1 cellular context compared by ENCODE assay signal in the genomic region with DNA sequence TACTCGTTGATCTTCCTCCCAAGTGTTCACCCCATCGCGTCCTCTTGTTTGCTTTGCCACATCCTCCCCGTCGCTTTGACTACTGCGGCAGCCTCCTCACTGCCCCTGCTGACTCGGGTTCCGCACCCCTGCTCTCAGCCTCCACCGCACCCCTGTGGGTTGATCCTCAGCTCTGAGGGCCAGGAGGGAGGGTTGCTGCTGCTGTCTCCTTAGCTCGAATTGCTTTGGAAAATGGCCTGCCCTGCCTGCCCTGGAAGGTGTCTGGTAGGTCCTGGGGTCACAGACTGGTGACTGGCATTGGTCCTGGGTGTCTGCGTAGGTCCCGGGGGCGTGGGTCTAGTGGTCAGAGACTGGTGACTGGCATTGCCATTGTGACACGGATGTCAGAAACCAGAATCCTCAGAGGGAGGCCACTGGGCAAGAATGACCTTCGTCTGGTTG.
TF ChIP-seq lines count a peak whose summit lies in the region.

No MANE protein-coding gene starts in this region.

TF ChIP-seq in WTC11, 78 proteins besides CTCF, POLR2A, EP300 and RAD21 (continued from another document):
- TF ChIP-seq, protein P1, sequence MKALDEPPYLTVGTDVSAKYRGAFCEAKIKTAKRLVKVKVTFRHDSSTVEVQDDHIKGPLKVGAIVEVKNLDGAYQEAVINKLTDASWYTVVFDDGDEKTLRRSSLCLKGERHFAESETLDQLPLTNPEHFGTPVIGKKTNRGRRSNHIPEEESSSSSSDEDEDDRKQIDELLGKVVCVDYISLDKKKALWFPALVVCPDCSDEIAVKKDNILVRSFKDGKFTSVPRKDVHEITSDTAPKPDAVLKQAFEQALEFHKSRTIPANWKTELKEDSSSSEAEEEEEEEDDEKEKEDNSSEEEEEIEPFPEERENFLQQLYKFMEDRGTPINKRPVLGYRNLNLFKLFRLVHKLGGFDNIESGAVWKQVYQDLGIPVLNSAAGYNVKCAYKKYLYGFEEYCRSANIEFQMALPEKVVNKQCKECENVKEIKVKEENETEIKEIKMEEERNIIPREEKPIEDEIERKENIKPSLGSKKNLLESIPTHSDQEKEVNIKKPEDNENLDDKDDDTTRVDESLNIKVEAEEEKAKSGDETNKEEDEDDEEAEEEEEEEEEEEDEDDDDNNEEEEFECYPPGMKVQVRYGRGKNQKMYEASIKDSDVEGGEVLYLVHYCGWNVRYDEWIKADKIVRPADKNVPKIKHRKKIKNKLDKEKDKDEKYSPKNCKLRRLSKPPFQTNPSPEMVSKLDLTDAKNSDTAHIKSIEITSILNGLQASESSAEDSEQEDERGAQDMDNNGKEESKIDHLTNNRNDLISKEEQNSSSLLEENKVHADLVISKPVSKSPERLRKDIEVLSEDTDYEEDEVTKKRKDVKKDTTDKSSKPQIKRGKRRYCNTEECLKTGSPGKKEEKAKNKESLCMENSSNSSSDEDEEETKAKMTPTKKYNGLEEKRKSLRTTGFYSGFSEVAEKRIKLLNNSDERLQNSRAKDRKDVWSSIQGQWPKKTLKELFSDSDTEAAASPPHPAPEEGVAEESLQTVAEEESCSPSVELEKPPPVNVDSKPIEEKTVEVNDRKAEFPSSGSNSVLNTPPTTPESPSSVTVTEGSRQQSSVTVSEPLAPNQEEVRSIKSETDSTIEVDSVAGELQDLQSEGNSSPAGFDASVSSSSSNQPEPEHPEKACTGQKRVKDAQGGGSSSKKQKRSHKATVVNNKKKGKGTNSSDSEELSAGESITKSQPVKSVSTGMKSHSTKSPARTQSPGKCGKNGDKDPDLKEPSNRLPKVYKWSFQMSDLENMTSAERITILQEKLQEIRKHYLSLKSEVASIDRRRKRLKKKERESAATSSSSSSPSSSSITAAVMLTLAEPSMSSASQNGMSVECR (CRISPR knock-in tag; IDR thresholded peaks at IDR 0.05; ENCODE audit: borderline replicate concordance), result no peak
- TF ChIP-seq, protein P2, sequence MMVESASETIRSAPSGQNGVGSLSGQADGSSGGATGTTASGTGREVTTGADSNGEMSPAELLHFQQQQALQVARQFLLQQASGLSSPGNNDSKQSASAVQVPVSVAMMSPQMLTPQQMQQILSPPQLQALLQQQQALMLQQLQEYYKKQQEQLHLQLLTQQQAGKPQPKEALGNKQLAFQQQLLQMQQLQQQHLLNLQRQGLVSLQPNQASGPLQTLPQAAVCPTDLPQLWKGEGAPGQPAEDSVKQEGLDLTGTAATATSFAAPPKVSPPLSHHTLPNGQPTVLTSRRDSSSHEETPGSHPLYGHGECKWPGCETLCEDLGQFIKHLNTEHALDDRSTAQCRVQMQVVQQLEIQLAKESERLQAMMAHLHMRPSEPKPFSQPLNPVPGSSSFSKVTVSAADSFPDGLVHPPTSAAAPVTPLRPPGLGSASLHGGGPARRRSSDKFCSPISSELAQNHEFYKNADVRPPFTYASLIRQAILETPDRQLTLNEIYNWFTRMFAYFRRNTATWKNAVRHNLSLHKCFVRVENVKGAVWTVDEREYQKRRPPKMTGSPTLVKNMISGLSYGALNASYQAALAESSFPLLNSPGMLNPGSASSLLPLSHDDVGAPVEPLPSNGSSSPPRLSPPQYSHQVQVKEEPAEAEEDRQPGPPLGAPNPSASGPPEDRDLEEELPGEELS (CRISPR knock-in tag; IDR thresholded peaks at IDR 0.05), result no peak
- TF ChIP-seq ZNF423 (CRISPR knock-in tag; IDR thresholded peaks at IDR 0.05), result no peak
- TF ChIP-seq ZBTB21 (CRISPR knock-in tag; IDR thresholded peaks at IDR 0.05; ENCODE audit: borderline replicate concordance), result no peak
- no peak for TF ChIP-seq JAZF1 (CRISPR knock-in tag; IDR thresholded peaks at IDR 0.05)
- TF ChIP-seq ZNF138 (CRISPR knock-in tag; conservative IDR thresholded peaks at IDR 0.05), result no peak
- TF ChIP-seq IRF2 (CRISPR knock-in tag; IDR thresholded peaks at IDR 0.05; ENCODE audit: borderline replicate concordance, low read depth), result no peak
- TF ChIP-seq, protein P3, sequence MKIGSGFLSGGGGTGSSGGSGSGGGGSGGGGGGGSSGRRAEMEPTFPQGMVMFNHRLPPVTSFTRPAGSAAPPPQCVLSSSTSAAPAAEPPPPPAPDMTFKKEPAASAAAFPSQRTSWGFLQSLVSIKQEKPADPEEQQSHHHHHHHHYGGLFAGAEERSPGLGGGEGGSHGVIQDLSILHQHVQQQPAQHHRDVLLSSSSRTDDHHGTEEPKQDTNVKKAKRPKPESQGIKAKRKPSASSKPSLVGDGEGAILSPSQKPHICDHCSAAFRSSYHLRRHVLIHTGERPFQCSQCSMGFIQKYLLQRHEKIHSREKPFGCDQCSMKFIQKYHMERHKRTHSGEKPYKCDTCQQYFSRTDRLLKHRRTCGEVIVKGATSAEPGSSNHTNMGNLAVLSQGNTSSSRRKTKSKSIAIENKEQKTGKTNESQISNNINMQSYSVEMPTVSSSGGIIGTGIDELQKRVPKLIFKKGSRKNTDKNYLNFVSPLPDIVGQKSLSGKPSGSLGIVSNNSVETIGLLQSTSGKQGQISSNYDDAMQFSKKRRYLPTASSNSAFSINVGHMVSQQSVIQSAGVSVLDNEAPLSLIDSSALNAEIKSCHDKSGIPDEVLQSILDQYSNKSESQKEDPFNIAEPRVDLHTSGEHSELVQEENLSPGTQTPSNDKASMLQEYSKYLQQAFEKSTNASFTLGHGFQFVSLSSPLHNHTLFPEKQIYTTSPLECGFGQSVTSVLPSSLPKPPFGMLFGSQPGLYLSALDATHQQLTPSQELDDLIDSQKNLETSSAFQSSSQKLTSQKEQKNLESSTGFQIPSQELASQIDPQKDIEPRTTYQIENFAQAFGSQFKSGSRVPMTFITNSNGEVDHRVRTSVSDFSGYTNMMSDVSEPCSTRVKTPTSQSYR (CRISPR knock-in tag; IDR thresholded peaks at IDR 0.05), result no peak
- TF ChIP-seq ESRRA (CRISPR knock-in tag; IDR thresholded peaks at IDR 0.05; ENCODE audit: borderline replicate concordance), result no peak
- TF ChIP-seq, protein P4, sequence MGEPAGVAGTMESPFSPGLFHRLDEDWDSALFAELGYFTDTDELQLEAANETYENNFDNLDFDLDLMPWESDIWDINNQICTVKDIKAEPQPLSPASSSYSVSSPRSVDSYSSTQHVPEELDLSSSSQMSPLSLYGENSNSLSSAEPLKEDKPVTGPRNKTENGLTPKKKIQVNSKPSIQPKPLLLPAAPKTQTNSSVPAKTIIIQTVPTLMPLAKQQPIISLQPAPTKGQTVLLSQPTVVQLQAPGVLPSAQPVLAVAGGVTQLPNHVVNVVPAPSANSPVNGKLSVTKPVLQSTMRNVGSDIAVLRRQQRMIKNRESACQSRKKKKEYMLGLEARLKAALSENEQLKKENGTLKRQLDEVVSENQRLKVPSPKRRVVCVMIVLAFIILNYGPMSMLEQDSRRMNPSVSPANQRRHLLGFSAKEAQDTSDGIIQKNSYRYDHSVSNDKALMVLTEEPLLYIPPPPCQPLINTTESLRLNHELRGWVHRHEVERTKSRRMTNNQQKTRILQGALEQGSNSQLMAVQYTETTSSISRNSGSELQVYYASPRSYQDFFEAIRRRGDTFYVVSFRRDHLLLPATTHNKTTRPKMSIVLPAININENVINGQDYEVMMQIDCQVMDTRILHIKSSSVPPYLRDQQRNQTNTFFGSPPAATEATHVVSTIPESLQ (CRISPR knock-in tag; IDR thresholded peaks at IDR 0.05), result no peak
- TF ChIP-seq SMAD3 (CRISPR knock-in tag; IDR thresholded peaks at IDR 0.05; ENCODE audit: borderline replicate concordance), result no peak
- TF ChIP-seq, protein P5, sequence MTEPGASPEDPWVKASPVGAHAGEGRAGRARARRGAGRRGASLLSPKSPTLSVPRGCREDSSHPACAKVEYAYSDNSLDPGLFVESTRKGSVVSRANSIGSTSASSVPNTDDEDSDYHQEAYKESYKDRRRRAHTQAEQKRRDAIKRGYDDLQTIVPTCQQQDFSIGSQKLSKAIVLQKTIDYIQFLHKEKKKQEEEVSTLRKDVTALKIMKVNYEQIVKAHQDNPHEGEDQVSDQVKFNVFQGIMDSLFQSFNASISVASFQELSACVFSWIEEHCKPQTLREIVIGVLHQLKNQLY (CRISPR knock-in tag; IDR thresholded peaks at IDR 0.05), result no peak
- TF ChIP-seq NFE2L1 (CRISPR knock-in tag; IDR thresholded peaks at IDR 0.05), result no peak
- TF ChIP-seq GABPB1 (CRISPR knock-in tag; IDR thresholded peaks at IDR 0.05), result no peak
